Comparison of ENCODE assay signal across 9 cellular contexts in the genomic region with DNA sequence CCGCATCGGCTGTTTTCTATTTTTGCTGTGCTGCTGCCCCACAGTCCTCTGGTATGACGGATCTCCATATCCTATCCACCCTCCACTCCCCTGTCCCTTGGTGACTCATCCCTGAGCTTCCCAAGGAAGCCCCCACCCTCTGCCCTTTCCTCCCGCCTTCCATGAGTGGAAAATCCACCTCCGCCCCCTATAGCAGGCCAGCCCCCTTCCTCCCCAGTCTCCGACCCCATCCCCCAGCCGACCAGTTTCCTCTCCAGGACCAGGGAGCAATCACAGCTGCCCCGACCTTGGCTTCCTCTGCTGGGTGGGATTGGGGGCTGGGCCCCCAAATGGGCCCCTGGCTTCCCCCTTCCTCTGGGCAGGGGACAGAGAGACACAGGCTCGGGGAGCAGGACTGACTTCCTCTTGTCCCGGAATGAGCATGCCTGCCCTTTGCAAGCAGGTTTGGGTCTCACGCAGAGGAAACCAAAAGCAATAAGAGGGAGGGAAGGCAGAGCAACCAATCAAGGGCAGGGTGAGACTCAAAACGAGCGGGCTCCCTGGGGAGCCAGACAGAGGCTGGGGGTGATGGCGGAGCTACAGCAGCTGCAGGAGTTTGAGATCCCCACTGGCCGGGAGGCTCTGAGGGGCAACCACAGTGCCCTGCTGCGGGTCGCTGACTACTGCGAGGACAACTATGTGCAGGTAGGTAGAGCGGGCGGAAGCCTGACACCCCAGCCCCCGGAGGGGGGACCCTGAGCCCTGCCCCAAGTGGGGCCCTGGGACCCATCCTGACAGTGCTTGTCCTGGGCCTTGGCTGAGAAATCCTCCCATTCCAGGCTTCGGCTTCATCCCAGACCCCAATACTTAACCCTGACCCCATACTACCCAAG. TPM values are rescaled to one million over a fixed set of nuclear protein-coding genes. Genes with fewer than 3 reads are reported as not detected.
DNase-seq lines count a peak whose midpoint lies in the region; ATAC-seq and TF ChIP-seq lines count a peak whose summit lies in the region.
"Had no signal": no experiment of that assay in that cellular context is flagged by ENCODE, and none has a peak within 500 bp of the region (broad histone marks: within the 10 kb centered on the region; RNA-seq: fewer than 3 reads in every experiment).

A gene with protein sequence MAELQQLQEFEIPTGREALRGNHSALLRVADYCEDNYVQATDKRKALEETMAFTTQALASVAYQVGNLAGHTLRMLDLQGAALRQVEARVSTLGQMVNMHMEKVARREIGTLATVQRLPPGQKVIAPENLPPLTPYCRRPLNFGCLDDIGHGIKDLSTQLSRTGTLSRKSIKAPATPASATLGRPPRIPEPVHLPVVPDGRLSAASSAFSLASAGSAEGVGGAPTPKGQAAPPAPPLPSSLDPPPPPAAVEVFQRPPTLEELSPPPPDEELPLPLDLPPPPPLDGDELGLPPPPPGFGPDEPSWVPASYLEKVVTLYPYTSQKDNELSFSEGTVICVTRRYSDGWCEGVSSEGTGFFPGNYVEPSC (plus strand): TSS at position 550 of the 872 bp plus-strand sequence. CDS start 18 bp downstream, at position 568.
A gene (minus strand): TSS at position 417 of the 872 bp plus-strand sequence. CDS start 3,152 bp downstream, outside the sequence.

- H3K27me3 ChIP-seq in testis = no peaks in the 10 kb centered on the region

- intact Hi-C loops in testis (cut with DNase I; ENCODE audit: low total_unique reads) = no loop called here

- H3K4me1 ChIP-seq in testis = peaks cover 3% of the 10 kb centered on the region

- peak; percentile 70 for ATAC-seq in GM21723 (IDR thresholded peaks at IDR 0.05; ENCODE audit: unreplicated experiment)

- TF ChIP-seq POLR2A in testis (IDR thresholded peaks at IDR 0.05) = no peak

- DNase-seq in NAMALWA (ENCODE audit: low spot score) = peak; percentile 96
- peak; percentile 35 for DNase-seq in activated T-helper 1 cell treated with Interleukin-2 at 50 U/mL for 16 hours (ENCODE audit: low read depth)
- DNase-seq in hepatic stellate cell (ENCODE audit: low spot score) = peak; percentile 77
- DNase-seq in stimulated activated CD4-positive, alpha-beta T cell treated with anti-CD3 and anti-CD28 coated beads, Interleukin-15, amount 100 ng/mL, for 24 hours = peak; percentile 79
- no peak for DNase-seq in OCI-M2 (lab: John Stamatoyannopoulos, UW; ENCODE audit: unreplicated experiment)
- DNase-seq in testis = no peak

- no peaks in the 10 kb centered on the region for H3K9me3 ChIP-seq in testis

- 44 to 53% methylated on average over 11 to 22 of the region's 22 CpGs for WGBS in testis, 2 donors

- H3K27ac ChIP-seq in testis = peak within 1 kb of the TSS in 1 of 2 donors; percentile 11

- peak within 1 kb of the TSS; percentile 69 for H3K4me3 ChIP-seq in GM08714 (ENCODE audit: low read length)
- no peak within 1 kb of the TSS for H3K4me3 ChIP-seq in testis

- TF ChIP-seq CTCF in testis (IDR thresholded peaks at IDR 0.05) = no peak

- H3K36me3 ChIP-seq in testis (ENCODE audit: low read depth, missing control alignments) = no peaks in the 10 kb centered on the region

RNA-seq across cellular contexts. Expression of the first gene that starts in this region (rescaled TPM):
- 1 to 10 TPM in 1 of 2 donors, under 1 TPM in 1; 0.87 to 2.2 TPM for total RNA-seq in testis
- 3.9 TPM for polyA plus RNA-seq in testis (ENCODE audit: insufficient read depth, low read depth, low replicate concordance)
- total RNA-seq: SK-MEL-5 had no signal

RNA-seq across cellular contexts. Expression of the second gene that starts in this region (rescaled TPM):
- under 1 TPM in 1 of 2 donors, not detected in 1; 0.68 TPM for total RNA-seq in testis
- 2.2 TPM for polyA plus RNA-seq in testis (ENCODE audit: insufficient read depth, low read depth, low replicate concordance)
- total RNA-seq: SK-MEL-5 had no signal

Comparison
In these comparisons a context has a peak if more than half of its experiments do, and no peak if none do; other contexts are left out.
1. DNase-seq: peak in NAMALWA (single experiment), activated T-helper 1 cell treated with Interleukin-2 at 50 U/mL for 16 hours (single experiment), hepatic stellate cell (single experiment) and stimulated activated CD4-positive, alpha-beta T cell treated with anti-CD3 and anti-CD28 coated beads, Interleukin-15, amount 100 ng/mL, for 24 hours (single experiment); none in OCI-M2 (single experiment) and testis (single experiment).